ENCODE assay signal across 8 cellular contexts in the genomic region with DNA sequence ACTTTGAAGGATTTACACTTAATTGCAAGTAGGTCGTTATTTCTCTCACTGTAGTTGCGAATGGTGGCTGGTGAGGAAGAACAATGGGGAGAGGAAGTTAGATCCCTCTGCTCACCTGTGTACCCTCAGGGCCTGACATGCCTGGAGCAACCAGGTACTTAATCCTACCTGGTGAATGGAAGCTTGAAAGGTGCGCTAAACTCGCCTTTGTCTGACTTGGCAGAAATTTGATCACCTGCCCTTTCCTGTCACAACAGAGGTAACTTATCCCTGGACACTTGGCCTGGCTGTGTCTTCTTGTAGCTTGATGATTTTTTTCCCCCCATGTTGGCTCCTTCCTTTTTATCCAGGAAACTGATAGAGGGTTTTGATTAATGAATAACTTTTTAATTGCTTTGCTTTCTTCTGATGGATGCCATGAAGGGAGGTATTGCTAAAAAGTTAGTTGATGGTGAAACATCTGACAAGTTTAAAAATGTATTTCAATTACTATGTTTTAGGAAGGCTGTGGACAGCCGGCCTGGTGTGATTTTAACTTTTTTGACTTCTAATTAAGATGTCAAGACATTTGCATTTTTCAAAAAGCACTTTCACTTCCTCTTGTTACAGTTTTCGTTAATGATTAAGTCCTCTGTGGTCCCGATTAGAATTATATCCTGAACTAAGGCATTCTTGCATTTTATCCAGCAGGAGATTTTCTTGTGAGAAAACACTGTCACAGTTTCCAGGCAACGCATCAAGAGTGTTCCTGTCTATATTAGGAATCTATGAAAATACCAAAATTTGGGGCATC. TPM values are rescaled to one million over a fixed set of nuclear protein-coding genes. Genes with fewer than 3 reads are reported as not detected.
DNase-seq lines count a peak whose midpoint lies in the region; ATAC-seq and TF ChIP-seq lines count a peak whose summit lies in the region.

No MANE protein-coding gene starts in this region.

- DNase-seq in Karpas-422 = peak; percentile 74
- DNase-seq in iPS-NIHi7 (ENCODE audit: extremely low spot score) = peak; percentile 60
- DNase-seq in SW 1271 (lab: John Stamatoyannopoulos, UW) = no peak
- no peak for DNase-seq in gastrocnemius medialis
- DNase-seq in neuronal stem cell (ENCODE audit: low spot score) = no peak
- no peak for DNase-seq in retina

- H2AK5ac ChIP-seq in neuronal stem cell (ENCODE audit: low read depth, low read length) = no peak overlapping the region

- no peak overlapping the region for H3K27ac ChIP-seq in Karpas-422 (ENCODE audit: low read length)
- no peak overlapping the region for H3K27ac ChIP-seq in gastrocnemius medialis
- no peak overlapping the region for H3K27ac ChIP-seq in neuronal stem cell (replicated peaks; ENCODE audit: low read length)

- H3K36me3 ChIP-seq in Karpas-422 (ENCODE audit: insufficient read depth, low read length) (no peaks in the 10 kb centered on the region), gastrocnemius medialis (no peaks in the 10 kb centered on the region), neuronal stem cell (replicated peaks in 1 of 2; ENCODE audit: control insufficient read depth in 2 of 2, insufficient read depth in 2 of 2, low read length in 2 of 2) (no peaks in the 10 kb centered on the region)

- H2BK120ac ChIP-seq in neuronal stem cell (ENCODE audit: low read depth, low read length) = no peak overlapping the region

- no peaks in the 10 kb centered on the region for H3K9me3 ChIP-seq in Karpas-422 (ENCODE audit: low read length)
- H3K9me3 ChIP-seq in gastrocnemius medialis = no peaks in the 10 kb centered on the region
- no peaks in the 10 kb centered on the region for H3K9me3 ChIP-seq in neuronal stem cell (replicated peaks in 1 of 2; ENCODE audit: control insufficient read depth in 2 of 2, insufficient read depth in 1 of 2, low read depth in 1 of 2, low read length in 2 of 2)

- no peak overlapping the region for H2BK5ac ChIP-seq in neuronal stem cell (ENCODE audit: low read length)

- H3K4me3 ChIP-seq in Karpas-422 (ENCODE audit: low read length) = peak overlapping the region; percentile 3; the same call in 1 of the 2 replicates
- no peak overlapping the region for H3K4me3 ChIP-seq in gastrocnemius medialis
- H3K4me3 ChIP-seq in neuronal stem cell (ENCODE audit: low read length in 2 of 2) = no peak overlapping the region

- no peak overlapping the region for H3K18ac ChIP-seq in neuronal stem cell (ENCODE audit: low read length)

- H3K79me1 ChIP-seq in neuronal stem cell (ENCODE audit: low read depth, low read length) = no peaks in the 10 kb centered on the region

- no peak overlapping the region for H2BK15ac ChIP-seq in neuronal stem cell (ENCODE audit: low read length)

- H4K8ac ChIP-seq in neuronal stem cell (ENCODE audit: low read depth, low read length) = no peak overlapping the region

- H3K79me2 ChIP-seq in Karpas-422 (ENCODE audit: low read length) = no peaks in the 10 kb centered on the region

- no peak overlapping the region for H4K91ac ChIP-seq in neuronal stem cell (ENCODE audit: low read depth, low read length, poor library complexity)

- no peak overlapping the region for H3K4ac ChIP-seq in neuronal stem cell (ENCODE audit: low read length)

- H3K4me1 ChIP-seq in Karpas-422 (ENCODE audit: low read length) (peaks cover 16% of the 10 kb centered on the region), gastrocnemius medialis (no peaks in the 10 kb centered on the region), neuronal stem cell (ENCODE audit: control insufficient read depth in 2 of 2, insufficient read depth in 1 of 2, low read depth in 1 of 2, low read length in 2 of 2) (peaks cover 0 to 2% of the 10 kb centered on the region in 2 donors)

- H3K23ac ChIP-seq in neuronal stem cell (ENCODE audit: low read depth, low read length, poor library complexity) = no peak overlapping the region

- ATAC-seq in GM18498 (IDR thresholded peaks at IDR 0.05; ENCODE audit: unreplicated experiment) (peak; percentile 84), GM21786 (IDR thresholded peaks at IDR 0.05; ENCODE audit: unreplicated experiment) (peak; percentile 83), gastrocnemius medialis (no peak)

- H3K9me2 ChIP-seq in Karpas-422 (replicated peaks; ENCODE audit: insufficient read depth, low read length) = no peaks in the 10 kb centered on the region

- no peaks in the 10 kb centered on the region for H4K20me1 ChIP-seq in Karpas-422 (ENCODE audit: insufficient read depth, low read depth, low read length)

- H2AFZ ChIP-seq in Karpas-422 (ENCODE audit: low read length) (no peak overlapping the region), neuronal stem cell (ENCODE audit: low read length) (no peak overlapping the region)

- in situ Hi-C loops in gastrocnemius medialis (cut with MboI; ENCODE audit: low sequenced_read_pairs in 4 of 4) = no loop called here

- no peak for TF ChIP-seq POLR2A in gastrocnemius medialis (IDR thresholded peaks at IDR 0.05)

- H3K27me3 ChIP-seq in Karpas-422 (ENCODE audit: low read length) (no peaks in the 10 kb centered on the region), gastrocnemius medialis (no peaks in the 10 kb centered on the region), neuronal stem cell (ENCODE audit: control insufficient read depth in 3 of 3, insufficient read depth in 3 of 3, low read depth in 1 of 3, low read length in 3 of 3) (peaks cover 0 to 4% (median 0%) of the 10 kb centered on the region in 3 experiments)

- no peak overlapping the region for H2BK12ac ChIP-seq in neuronal stem cell (ENCODE audit: low read length)

- no peak overlapping the region for H3K14ac ChIP-seq in neuronal stem cell (ENCODE audit: low read length)

- WGBS in neuronal stem cell (ENCODE audit: extremely low coverage in 2 of 2, insufficient read length in 2 of 2, insufficient replicate concordance in 1 of 2), 2 donors = no CpG with 5 or more reads among the region's 8 CpGs

- TF ChIP-seq CTCF in gastrocnemius medialis (IDR thresholded peaks at IDR 0.05 in 4 of 5, conservative IDR thresholded peaks at IDR 0.05 in 1 of 5) = no peak

- peak overlapping the region; percentile 53 for H3K4me2 ChIP-seq in Karpas-422 (ENCODE audit: low read depth, low read length, poor library complexity, severe bottlenecking)
- no peak overlapping the region for H3K4me2 ChIP-seq in neuronal stem cell (ENCODE audit: insufficient read depth, low read length, poor library complexity, severe bottlenecking)

- H3K9ac ChIP-seq in Karpas-422 (ENCODE audit: low read length) (no peak overlapping the region), neuronal stem cell (ENCODE audit: low read depth, low read length, poor library complexity) (no peak overlapping the region)

- intact Hi-C loops in gastrocnemius medialis (cut with DNase I; ENCODE audit: low total_unique reads) = no loop called here

RNA-seq across cellular contexts. Expression of gene SGPP2, which starts 9.2 kb away (rescaled TPM):
- not detected in 2 replicates for total RNA-seq in Karpas-422 (2014; rRNA removed; shearing (Covaris generic); ENCODE audit: low replicate concordance)
- total RNA-seq in gastrocnemius medialis = under 1 TPM in 3 of 4 donors, not detected in 1; 0.17 to 0.59 (median 0.31) TPM
- polyA plus RNA-seq in neuronal stem cell (2013, experiment 1 of 2) = not detected
- polyA plus RNA-seq in neuronal stem cell (2013, experiment 2 of 2) = 0.03 TPM

Comparison
In these comparisons a context has a peak if more than half of its experiments do, and no peak if none do; other contexts are left out.
1. ATAC-seq: peak in GM18498 (single experiment) and GM21786 (single experiment); none in gastrocnemius medialis (0 of 2).
2. DNase-seq: peak in Karpas-422 (single experiment) and iPS-NIHi7 (single experiment); none in SW 1271 (0 of 2), gastrocnemius medialis (0 of 2), neuronal stem cell (single experiment) and retina (single experiment).